In genomic region chr16:48408688-48409087, GRCh38 we compare ENCODE assay signal across 10 cellular contexts. TPM values are rescaled to one million over a fixed set of nuclear protein-coding genes. Genes with fewer than 3 reads are reported as not detected.
A peak's percentile ranks its signal among the peaks of the same experiment; 100 is the strongest.
DNase-seq lines count a peak whose midpoint lies in the region; ATAC-seq and TF ChIP-seq lines count a peak whose summit lies in the region.
"Had no signal": no experiment of that assay in that cellular context is flagged by ENCODE, and none has a peak within 500 bp of the region (broad histone marks: within the 10 kb centered on the region; RNA-seq: fewer than 3 reads in every experiment).

No MANE protein-coding gene starts in this region.

- H3K4me1 ChIP-seq in adrenal gland (replicated peaks in 1 of 2) (peaks cover 13 to 19% of the 10 kb centered on the region in 2 donors), hepatocyte (ENCODE audit: insufficient read depth) (peaks cover 15% of the 10 kb centered on the region), upper lobe of right lung (peaks cover 9% of the 10 kb centered on the region)

- H3K9me2 ChIP-seq in hepatocyte (replicated peaks; ENCODE audit: insufficient read depth) = no peaks in the 10 kb centered on the region

- intact Hi-C loops in adrenal gland (cut with DNase I) (no loop called here), upper lobe of right lung (cut with DNase I) (no loop called here)

- H3K27me3 ChIP-seq in adrenal gland (no peaks in the 10 kb centered on the region), hepatocyte (no peaks in the 10 kb centered on the region), upper lobe of right lung (no peaks in the 10 kb centered on the region)

- TF ChIP-seq POLR2A in adrenal gland (IDR thresholded peaks at IDR 0.05) = no peak

- whole genome bisulfite sequencing in adrenal gland, 4 donors = 87 to 99% (median 95%) methylated on average over 7 of the region's 7 CpGs
- WGBS in hepatocyte (ENCODE audit: low lambda C conversion rate, missing lambda C conversion rate) = 86% methylated on average over 7 of the region's 7 CpGs

- H2AFZ ChIP-seq in hepatocyte = no peak overlapping the region

- peak; percentile 10 for DNase-seq in SIG-M5 treated with dmso at 0.1 percent for 504 hours (lab: John Stamatoyannopoulos, UW; ENCODE audit: unreplicated experiment)
- no peak for DNase-seq in SIG-M5 (lab: John Stamatoyannopoulos, UW)
- peak; percentile 51 to 77 (median 66) for DNase-seq in adrenal gland
- no peak for DNase-seq in hepatocyte (ENCODE audit: low spot score)
- DNase-seq in upper lobe of right lung = no peak
- DNase-seq in retina = no peak
- DNase-seq in NCI-H526 treated with DMSO at 0.1 percent for 48 hours (lab: John Stamatoyannopoulos, UW) = no peak
- no peak for DNase-seq in D341Med (ENCODE audit: low spot score)
- DNase-seq: effector CD4-positive, alpha-beta T cell; immature natural killer cell had no signal

- peak; percentile 51 for ATAC-seq in upper lobe of right lung

- no peak overlapping the region for H3K4me3 ChIP-seq in adrenal gland
- no peak overlapping the region for H3K4me3 ChIP-seq in hepatocyte
- H3K4me3 ChIP-seq in upper lobe of right lung = no peak overlapping the region

- no peaks in the 10 kb centered on the region for H3K36me3 ChIP-seq in adrenal gland (replicated peaks in 1 of 2)
- no peaks in the 10 kb centered on the region for H3K36me3 ChIP-seq in hepatocyte (replicated peaks; ENCODE audit: insufficient read depth, low read depth)
- no peaks in the 10 kb centered on the region for H3K36me3 ChIP-seq in upper lobe of right lung

- no peak overlapping the region for H3K4me2 ChIP-seq in hepatocyte

- H4K20me1 ChIP-seq in hepatocyte (ENCODE audit: insufficient read depth, poor library complexity, severe bottlenecking) = no peaks in the 10 kb centered on the region

- TF ChIP-seq CTCF in adrenal gland (IDR thresholded peaks at IDR 0.05) (no peak), hepatocyte (IDR thresholded peaks at IDR 0.05; ENCODE audit: poor library complexity) (no peak), upper lobe of right lung (IDR thresholded peaks at IDR 0.05) (no peak)

- H3K9me3 ChIP-seq in adrenal gland (replicated peaks in 1 of 3) (no peaks in the 10 kb centered on the region), hepatocyte (ENCODE audit: low read depth) (no peaks in the 10 kb centered on the region), upper lobe of right lung (no peaks in the 10 kb centered on the region)

- no peaks in the 10 kb centered on the region for H3K79me2 ChIP-seq in hepatocyte

- H3K27ac ChIP-seq in adrenal gland (no peak overlapping the region), hepatocyte (peak overlapping the region; percentile 91), upper lobe of right lung (no peak overlapping the region)

RNA-seq across cellular contexts. Expression of gene SIAH1, which starts 23.5 kb away (rescaled TPM):
- 10 to 100 TPM; 11.8 to 27.5 (median 18.0) TPM for total RNA-seq in adrenal gland
- 10 to 100 TPM in 2 of 3 donors, 1 to 10 TPM in 1; 9.9 to 17.4 (median 10.9) TPM for polyA plus RNA-seq in adrenal gland
- 40.3 and 45.5 TPM in 2 replicates for total RNA-seq in hepatocyte
- 38.8 and 39.2 TPM in 2 replicates for polyA plus RNA-seq in hepatocyte
- total RNA-seq in upper lobe of right lung = 24.8 TPM

Comparison
In these comparisons a context has a peak if more than half of its experiments do, and no peak if none do; other contexts are left out.
1. DNase-seq: peak in SIG-M5 treated with dmso at 0.1 percent for 504 hours (single experiment) and adrenal gland (7 of 7); none in SIG-M5 (single experiment), hepatocyte (single experiment), upper lobe of right lung (single experiment), retina (single experiment), NCI-H526 treated with DMSO at 0.1 percent for 48 hours (single experiment) and D341Med (single experiment).